ENCODE assay signal across 12 cellular contexts in genomic region chr10:71647526-71648354, GRCh38.
DNase-seq lines count a peak whose midpoint lies in the region; ATAC-seq, FAIRE-seq and TF ChIP-seq lines count a peak whose summit lies in the region.
"Had no signal": no experiment of that assay in that cellular context is flagged by ENCODE, and none has a peak within 500 bp of the region (broad histone marks: within the 10 kb centered on the region; RNA-seq: fewer than 3 reads in every experiment).

No MANE protein-coding gene starts in this region.

- no peak for FAIRE-seq in kidney (lab: Jason Lieb, UNC)
- FAIRE-seq: frontal cortex had no signal

- H3K27ac ChIP-seq in H9 (ENCODE audit: insufficient read length, low read depth, low read length) (no peak overlapping the region), WERI-Rb-1 (no peak overlapping the region), kidney (ENCODE audit: low read depth in 2 of 2, low read length in 2 of 2) (no peak overlapping the region), ascending aorta (no peak overlapping the region)
- H3K27ac ChIP-seq: SK-N-MC had no signal

- H2BK5ac ChIP-seq in H9 (ENCODE audit: insufficient read length, low read length) = no peak overlapping the region

- no CpG with 5 or more reads among the region's 15 CpGs for WGBS in H9 (ENCODE audit: extremely low coverage, insufficient read length, low lambda C conversion rate)

- peaks cover 23% of the 10 kb centered on the region for H3K27me3 Mint-ChIP-seq in H9 (ENCODE audit: low read depth)

- no peak overlapping the region for H2AK5ac ChIP-seq in H9 (ENCODE audit: insufficient read length, low read length)

- H3K56ac ChIP-seq in H9 (ENCODE audit: insufficient read length, low read depth, low read length) = no peak overlapping the region

- no peak overlapping the region for H3K4me3 Mint-ChIP-seq in H9

- no peak overlapping the region for H2BK12ac ChIP-seq in H9 (ENCODE audit: insufficient read length, low read depth, low read length)

- H3K4me1 ChIP-seq in H9 (ENCODE audit: insufficient read depth, low read length) = peaks cover 2% of the 10 kb centered on the region; the same call in 1 of the 2 replicates
- no peaks in the 10 kb centered on the region for H3K4me1 ChIP-seq in kidney (ENCODE audit: control insufficient read depth in 1 of 2, insufficient read depth in 1 of 2, low read depth in 1 of 2, low read length in 2 of 2)
- no peaks in the 10 kb centered on the region for H3K4me1 ChIP-seq in ascending aorta

- no peak overlapping the region; a peak in 1 of 7 replicates for H3K27ac Mint-ChIP-seq in H9
- H3K27ac Mint-ChIP-seq: activated T-helper 2 cell treated with anti-CD3 and anti-CD28 coated beads, Interferon-gamma antibody, Interleukin-2, Interleukin-4, amounts not matched to agents 10 μg/mL and 5 μg/mL and 100 μg/mL, durations not matched to agents 14 hours and 24 hours and 36 hours had no signal

- no peak overlapping the region for H2BK20ac ChIP-seq in H9 (ENCODE audit: low read depth, low read length, poor library complexity, severe bottlenecking)

- H3K4me3 ChIP-seq in WERI-Rb-1 (ENCODE audit: low read depth, low read length) = no peak overlapping the region
- no peak overlapping the region for H3K4me3 ChIP-seq in kidney (ENCODE audit: low read length in 2 of 2)
- no peak overlapping the region for H3K4me3 ChIP-seq in ascending aorta
- H3K4me3 ChIP-seq: SK-N-MC had no signal

- peaks cover 27 to 31% of the 10 kb centered on the region in 2 experiments for H3K4me1 Mint-ChIP-seq in H9

- H3K4me2 ChIP-seq in H9 (ENCODE audit: insufficient read depth, insufficient read length, low read length) = no peak overlapping the region

- intact Hi-C loops in kidney (cut with DNase I) (no loop called here), ascending aorta (cut with DNase I) (no loop called here)

- H3K36me3 ChIP-seq in WERI-Rb-1 = peaks cover 58% of the 10 kb centered on the region
- no peaks in the 10 kb centered on the region for H3K36me3 ChIP-seq in kidney (ENCODE audit: control insufficient read depth in 1 of 2, insufficient read depth in 2 of 2, low read length in 2 of 2)
- H3K36me3 ChIP-seq in ascending aorta = no peaks in the 10 kb centered on the region

- TF ChIP-seq CTCF in H9 (conservative IDR thresholded peaks at IDR 0.05) (peak; percentile 85), WERI-Rb-1 (IDR thresholded peaks at IDR 0.05; ENCODE audit: low read depth, low read length) (peak; percentile 75), kidney (IDR thresholded peaks at IDR 0.05; ENCODE audit: borderline replicate concordance, extremely low read depth, insufficient read depth) (peak; percentile 24), ascending aorta (IDR thresholded peaks at IDR 0.05) (peak in 1 of 3 experiments; percentile 14)

- H3K27me3 ChIP-seq in H9 (ENCODE audit: insufficient read depth, low read length) (no peaks in the 10 kb centered on the region), WERI-Rb-1 (ENCODE audit: insufficient read depth, low read depth, severe bottlenecking) (no peaks in the 10 kb centered on the region), ascending aorta (no peaks in the 10 kb centered on the region)

- no peak overlapping the region for H3T11ph ChIP-seq in H9 (ENCODE audit: low read length)

- DNase-seq in AG08395 (ENCODE audit: low spot score) (peak; percentile 53), H9 (peak; percentile 62), WERI-Rb-1 (no peak), kidney (no peak), SK-N-DZ (ENCODE audit: low spot score) (no peak), AG08396 (ENCODE audit: low spot score) (no peak), ascending aorta (ENCODE audit: low spot score in 2 of 2) (no peak)
- DNase-seq: DMS153 had no signal

- no peak for ATAC-seq in HG03280 (IDR thresholded peaks at IDR 0.05; ENCODE audit: unreplicated experiment)

- no peaks in the 10 kb centered on the region for H3K79me1 ChIP-seq in H9 (ENCODE audit: insufficient read depth, low read depth, low read length, poor library complexity, severe bottlenecking)

- no peak overlapping the region for H4K91ac ChIP-seq in H9 (ENCODE audit: insufficient read length, low read depth, low read length)

- no peak overlapping the region for H2BK120ac ChIP-seq in H9 (ENCODE audit: low read depth, low read length, poor library complexity, severe bottlenecking)

- H3K18ac ChIP-seq in H9 (ENCODE audit: insufficient read length, low read depth, low read length) = no peak overlapping the region

- no peak overlapping the region for H4K5ac ChIP-seq in H9 (ENCODE audit: insufficient read length, low read depth, low read length)

- H4K20me1 ChIP-seq in H9 (ENCODE audit: control insufficient read depth, insufficient read depth, insufficient read length) = no peaks in the 10 kb centered on the region

- H3K9ac ChIP-seq in H9 (ENCODE audit: extremely low read depth, insufficient read length, low read length) = no peak overlapping the region
- no peak overlapping the region for H3K9ac ChIP-seq in kidney (ENCODE audit: low read length in 2 of 2)

- H3K14ac ChIP-seq in H9 (ENCODE audit: insufficient read depth, low read length) = no peak overlapping the region

- no peak overlapping the region for H3K23ac ChIP-seq in H9 (ENCODE audit: insufficient read length, low read depth, low read length)

- H3K9me3 ChIP-seq in H9 (ENCODE audit: control insufficient read depth, low read depth, low read length) = no peaks in the 10 kb centered on the region
- no peaks in the 10 kb centered on the region for H3K9me3 ChIP-seq in WERI-Rb-1 (ENCODE audit: severe bottlenecking)
- no peaks in the 10 kb centered on the region for H3K9me3 ChIP-seq in kidney (ENCODE audit: control insufficient read depth in 1 of 2, low read length in 2 of 2)
- no peaks in the 10 kb centered on the region for H3K9me3 ChIP-seq in ascending aorta

- no peak overlapping the region for H4K8ac ChIP-seq in H9 (replicated peaks; ENCODE audit: insufficient read length, low read depth, low read length)

- no peaks in the 10 kb centered on the region for H3K23me2 ChIP-seq in H9 (ENCODE audit: insufficient read length, low read depth, low read length, poor library complexity, severe bottlenecking)

- no peak overlapping the region for H2BK15ac ChIP-seq in H9 (ENCODE audit: low read depth, low read length)

- no peaks in the 10 kb centered on the region for H3K79me2 ChIP-seq in H9 (ENCODE audit: insufficient read depth, low read length)

- H3K4ac ChIP-seq in H9 (ENCODE audit: low read depth, low read length) = no peak overlapping the region

- H3K9me3 Mint-ChIP-seq in H9 = no peaks in the 10 kb centered on the region; a peak in 1 of 5 replicates
- H3K9me3 Mint-ChIP-seq: activated T-helper 2 cell treated with anti-CD3 and anti-CD28 coated beads, Interferon-gamma antibody, Interleukin-2, Interleukin-4, amounts not matched to agents 10 μg/mL and 5 μg/mL and 100 μg/mL, durations not matched to agents 14 hours and 24 hours and 36 hours had no signal

- H2AFZ ChIP-seq in H9 (ENCODE audit: low read length) = no peak overlapping the region

- peaks cover 0 to 2% (median 0%) of the 10 kb centered on the region in 3 experiments; a peak in 1 of 7 replicates for H3K36me3 Mint-ChIP-seq in H9 (ENCODE audit: insufficient read depth in 1 of 3, low read depth in 3 of 3)

Comparison
In these comparisons a context has a peak if more than half of its experiments do, and no peak if none do; other contexts are left out.
1. DNase-seq: peak in AG08395 (single experiment) and H9 (single experiment); none in WERI-Rb-1 (single experiment), kidney (single experiment), SK-N-DZ (single experiment), AG08396 (single experiment) and ascending aorta (0 of 2).